Comparison of ENCODE assay signal across 19 cellular contexts in the genomic region with DNA sequence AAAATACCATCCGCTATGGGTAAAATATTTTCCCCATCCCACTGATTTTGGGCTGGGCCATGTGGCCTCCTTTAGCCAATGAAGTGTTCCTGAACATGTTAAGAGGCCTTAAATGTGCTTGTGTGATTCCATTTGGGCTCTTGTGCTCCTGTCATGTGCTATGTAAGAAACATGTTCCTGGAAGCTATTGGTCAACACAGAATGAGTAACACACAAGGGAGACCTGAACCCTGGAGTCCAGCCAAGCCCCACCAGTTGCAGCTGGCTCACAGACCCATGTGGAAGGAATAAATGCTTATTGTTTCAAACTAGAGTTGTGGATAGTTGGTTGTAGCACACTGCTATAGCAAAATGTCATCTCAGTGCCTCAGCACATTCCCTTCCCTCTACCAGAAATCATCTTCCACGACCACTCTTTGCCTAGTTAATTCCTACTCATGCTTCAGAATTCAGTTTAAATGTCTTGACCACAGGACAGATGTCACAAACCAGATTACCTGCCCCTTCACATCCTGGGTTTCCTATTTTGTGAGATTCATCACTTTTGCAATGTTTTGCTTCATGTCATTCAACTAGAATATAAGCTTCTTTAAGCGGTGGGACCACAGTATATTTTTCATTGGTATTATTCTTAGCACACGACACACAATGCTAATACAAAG.
DNase-seq lines count a peak whose midpoint lies in the region.
"Had no signal": no experiment of that assay in that cellular context is flagged by ENCODE, and none has a peak within 500 bp of the region (broad histone marks: within the 10 kb centered on the region; RNA-seq: fewer than 3 reads in every experiment).

No MANE protein-coding gene starts in this region.

- no peak overlapping the region for H3K4me3 ChIP-seq in skeletal muscle cell (ENCODE audit: low read depth, low read length)

- peak; percentile 8 for DNase-seq in NCI-H748 (lab: John Stamatoyannopoulos, UW; ENCODE audit: unreplicated experiment)
- DNase-seq in NCI-H748 treated with DMSO at 0.1 percent for 48 hours (lab: John Stamatoyannopoulos, UW): no peak
- DNase-seq in OCI-M1 (lab: John Stamatoyannopoulos, UW): peak; percentile 40
- DNase-seq in fibroblast of gingiva (ENCODE audit: low read depth): peak; percentile 20
- DNase-seq in skeletal muscle cell (ENCODE audit: low read depth): peak; percentile 84
- no peak for DNase-seq in KG1 (lab: John Stamatoyannopoulos, UW)
- DNase-seq in globus pallidus (ENCODE audit: low spot score): no peak
- no peak for DNase-seq in C1 segment of cervical spinal cord (lab: John Stamatoyannopoulos, UW)
- DNase-seq: ACHN; activated CD4-positive, CD25-positive, alpha-beta regulatory T cell treated with anti-CD3 and anti-CD28 coated beads, Interleukin-2, amount 50 U/mL, for 72 hours; activated gamma-delta T cell; aorta; COR-L47; GF-D8; NCI-H187; NCI-H526; stimulated activated CD4-positive, alpha-beta T cell treated with anti-CD3 and anti-CD28 coated beads, Interleukin-12 subunit alpha, Interleukin-12 subunit beta, amount 100 ng/mL, for 4 hours; stimulated activated naive CD4-positive, alpha-beta T cell; T-helper 17 cell had no signal

Comparison
In these comparisons a context has a peak if more than half of its experiments do, and no peak if none do; other contexts are left out.
1. DNase-seq: peak in NCI-H748 (single experiment), OCI-M1 (single experiment), fibroblast of gingiva (single experiment) and skeletal muscle cell (single experiment); none in NCI-H748 treated with DMSO at 0.1 percent for 48 hours (single experiment), KG1 (single experiment), globus pallidus (single experiment) and C1 segment of cervical spinal cord (0 of 14).